8 cellular contexts compared by ENCODE assay signal in the genomic region with DNA sequence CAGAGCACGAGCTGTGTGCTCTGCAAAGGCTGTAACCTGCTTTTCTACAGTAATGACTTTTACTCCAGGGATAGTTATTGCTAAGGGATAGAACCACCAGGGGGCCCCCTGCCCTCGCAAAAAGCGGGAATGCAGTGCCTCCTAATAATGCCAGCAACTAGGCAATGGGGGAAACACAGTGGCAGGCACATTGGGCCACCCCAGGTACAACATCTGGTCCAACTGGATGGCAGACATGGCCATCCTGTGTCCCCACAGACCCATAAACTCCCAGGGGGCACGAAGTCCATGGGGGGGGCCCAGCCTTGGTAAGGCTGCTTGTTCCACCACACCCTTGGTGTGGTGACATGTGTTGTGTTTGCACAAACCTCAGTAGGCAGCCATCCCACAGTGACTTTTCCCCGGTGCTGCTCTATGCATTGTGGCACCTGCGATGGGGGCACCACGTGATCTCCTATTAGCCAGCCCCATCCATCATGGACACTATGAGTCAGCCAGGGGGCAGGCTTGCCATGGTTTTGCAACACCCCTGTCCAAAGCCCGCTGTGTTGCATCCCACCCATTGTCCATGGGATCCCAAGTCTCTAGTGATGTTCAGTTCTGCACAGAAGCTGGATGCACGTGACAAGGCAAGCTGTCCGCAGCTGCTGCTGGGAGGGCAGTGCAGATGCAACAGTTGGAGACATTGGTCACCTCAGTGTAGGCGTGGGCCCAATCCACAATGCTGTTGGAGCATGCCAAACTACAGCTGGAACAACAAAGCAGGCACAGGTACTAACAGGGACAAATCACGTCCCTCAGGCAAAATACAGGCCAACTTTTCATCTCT.
DNase-seq lines count a peak whose midpoint lies in the region; ATAC-seq, FAIRE-seq and TF ChIP-seq lines count a peak whose summit lies in the region.

No MANE protein-coding gene starts in this region.

- no peak overlapping the region for H3K27ac ChIP-seq in left lung

- no peaks in the 10 kb centered on the region for H3K27me3 ChIP-seq in left lung

- intact Hi-C loops in left lung (cut with DNase I), result loop anchor here in 1 of 2 donors (10.0 kb wide), 1 partner anchor 721 kb away; no protein-coding TSS in a partner anchor

- H3K4me1 ChIP-seq in left lung, result peaks cover 0 to 3% of the 10 kb centered on the region in 2 donors

- ATAC-seq in left lung, result peak; percentile 53
- no peak for ATAC-seq in HG02973 (IDR thresholded peaks at IDR 0.05; ENCODE audit: unreplicated experiment)
- ATAC-seq in GM21528 (IDR thresholded peaks at IDR 0.05; ENCODE audit: low FRiP score, unreplicated experiment), result no peak

- peak; percentile 45 for DNase-seq in Ammon's horn (ENCODE audit: low spot score)
- peak; percentile 20 for DNase-seq in NCI-H510A (lab: John Stamatoyannopoulos, UW)
- DNase-seq in astrocyte of the cerebellum (ENCODE audit: low read depth), result no peak
- DNase-seq in left lung, result no peak
- peak; percentile 49 for DNase-seq in urothelium cell line (ENCODE audit: low spot score)

- no peaks in the 10 kb centered on the region for H3K9me3 ChIP-seq in left lung

- in situ Hi-C loops in astrocyte of the cerebellum (cut with HindIII; ENCODE audit: low sequenced_read_pairs), result no loop called here

- H3K4me3 ChIP-seq in astrocyte of the cerebellum (ENCODE audit: low read depth, low read length) (no peak overlapping the region), left lung (no peak overlapping the region)

- TF ChIP-seq CTCF in GM12873 (IDR thresholded peaks at IDR 0.05; ENCODE audit: insufficient read depth, low read depth, low read length, missing control alignments), result peak; percentile 55
- peak; percentile 54 for TF ChIP-seq CTCF in astrocyte of the cerebellum (IDR thresholded peaks at IDR 0.05; ENCODE audit: low read depth, low read length, missing control alignments)
- peak in 1 of 2 donors; percentile 38 for TF ChIP-seq CTCF in left lung (IDR thresholded peaks at IDR 0.05)

- H3K36me3 ChIP-seq in left lung, result no peaks in the 10 kb centered on the region

- FAIRE-seq in urothelium cell line (lab: Jason Lieb, UNC), result peak; percentile 77

Comparison
In these comparisons a context has a peak if more than half of its experiments do, and no peak if none do; other contexts are left out.
1. DNase-seq: peak in Ammon's horn (single experiment), NCI-H510A (single experiment) and urothelium cell line (single experiment); none in astrocyte of the cerebellum (single experiment) and left lung (0 of 2).